In the genomic region with DNA sequence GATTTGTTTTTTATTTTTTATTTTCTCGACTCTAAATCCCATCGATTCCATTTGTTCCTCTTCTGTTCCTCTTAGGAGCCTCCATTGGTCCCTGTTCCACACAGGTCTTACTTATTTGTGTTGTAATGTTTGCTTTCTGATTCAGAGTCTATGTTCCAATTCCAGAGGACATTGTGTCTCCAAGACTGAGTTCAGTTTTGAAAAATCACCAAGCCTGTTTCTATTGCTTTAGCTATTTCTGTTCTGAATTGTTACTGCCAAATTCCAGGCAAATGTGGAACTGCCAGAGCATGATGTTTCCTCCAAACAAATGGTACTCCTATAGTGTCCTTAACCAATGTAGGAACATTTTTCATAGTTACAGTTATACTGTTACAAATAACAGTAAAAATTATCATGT, we compare ENCODE assay signal across 18 cellular contexts.
"Had no signal": no experiment of that assay in that cellular context is flagged by ENCODE, and none has a peak within 500 bp of the region (broad histone marks: within the 10 kb centered on the region; RNA-seq: fewer than 3 reads in every experiment).

No MANE protein-coding gene starts in this region.

- H3K4me3 ChIP-seq: esophagus squamous epithelium, stomach, testis, upper lobe of left lung had no signal

- H3K27me3 ChIP-seq: esophagus squamous epithelium, stomach, testis, upper lobe of left lung had no signal

- H3K27ac ChIP-seq: esophagus squamous epithelium, stomach, testis, upper lobe of left lung had no signal

- H3K27me3 Mint-ChIP-seq: activated naive CD4-positive, alpha-beta T cell treated with anti-CD3 and anti-CD28 coated beads, Interleukin-2, amount 50 U/mL, for 24 hours; progenitor cell of endocrine pancreas had no signal

- H3K36me3 Mint-ChIP-seq: activated naive CD4-positive, alpha-beta T cell treated with anti-CD3 and anti-CD28 coated beads, Interleukin-2, amount 50 U/mL, for 24 hours; natural killer cell had no signal

- H3K9me3 ChIP-seq: esophagus squamous epithelium, testis, upper lobe of left lung had no signal

- H3K4me3 Mint-ChIP-seq: activated CD8-positive, alpha-beta T cell treated with anti-CD3 and anti-CD28 coated beads, Interleukin-2, amount 10 ng/mL, durations not matched to agents 7 days and 5 days; activated naive CD4-positive, alpha-beta T cell treated with anti-CD3 and anti-CD28 coated beads, Interleukin-2, amount 50 U/mL, for 24 hours; endodermal cell; natural killer cell had no signal

- DNase-seq: activated CD4-positive, alpha-beta T cell treated with anti-CD3 and anti-CD28 coated beads for 1 hour; activated CD4-positive, alpha-beta T cell treated with anti-CD3 and anti-CD28 coated beads, Interleukin-2, amount 50 U/mL, for 1 hour; activated CD8-positive, alpha-beta T cell treated with anti-CD3 and anti-CD28 coated beads, Interleukin-2, amount 10 ng/mL, durations not matched to agents 7 days and 5 days; activated gamma-delta T cell treated with Interleukin-2 at 50 U/mL for 16 hours; cerebellar nuclear complex; cortex of kidney; endodermal cell; esophagus squamous epithelium; kidney glomerular epithelial cell; midbrain; natural killer cell; stimulated activated CD4-positive, alpha-beta T cell treated with anti-CD3 and anti-CD28 coated beads, Interleukin-1b, Interleukin-23, amount 100 ng/mL, for 48 hours; stomach; T-helper 9 cell; testis; upper lobe of left lung had no signal

- H3K4me1 ChIP-seq: esophagus squamous epithelium, stomach, testis, upper lobe of left lung had no signal

- H3K4me1 Mint-ChIP-seq: activated naive CD4-positive, alpha-beta T cell treated with anti-CD3 and anti-CD28 coated beads, Interleukin-2, amount 50 U/mL, for 24 hours; endodermal cell; natural killer cell had no signal

- H3K9me3 Mint-ChIP-seq: endodermal cell had no signal

- H3K36me3 ChIP-seq: esophagus squamous epithelium, stomach, upper lobe of left lung had no signal

- ATAC-seq: activated CD8-positive, alpha-beta T cell treated with anti-CD3 and anti-CD28 coated beads, Interleukin-2, amount 10 ng/mL, durations not matched to agents 7 days and 5 days; natural killer cell had no signal

- H3K27ac Mint-ChIP-seq: activated CD8-positive, alpha-beta T cell treated with anti-CD3 and anti-CD28 coated beads, Interleukin-2, amount 10 ng/mL, durations not matched to agents 7 days and 5 days; activated naive CD4-positive, alpha-beta T cell treated with anti-CD3 and anti-CD28 coated beads, Interleukin-2, amount 50 U/mL, for 24 hours; endodermal cell; natural killer cell; progenitor cell of endocrine pancreas had no signal
